20 cellular contexts compared by ENCODE assay signal in genomic region chr12:115323223-115323905, GRCh38.
A peak's percentile ranks its signal among the peaks of the same experiment; 100 is the strongest.
DNase-seq lines count a peak whose midpoint lies in the region; ATAC-seq, FAIRE-seq and TF ChIP-seq lines count a peak whose summit lies in the region.
"Had no signal": no experiment of that assay in that cellular context is flagged by ENCODE, and none has a peak within 500 bp of the region (broad histone marks: within the 10 kb centered on the region; RNA-seq: fewer than 3 reads in every experiment).

No MANE protein-coding gene starts in this region.

- no peaks in the 10 kb centered on the region for H3F3A ChIP-seq in PC-3 (ENCODE audit: low read length, unreplicated experiment)

- H3K4me3 ChIP-seq in PC-3 (ENCODE audit: low read length) (no peak overlapping the region), bronchial epithelial cell (ENCODE audit: low read depth, low read length) (no peak overlapping the region), mesenchymal stem cell (ENCODE audit: insufficient read depth in 1 of 2, low read depth in 1 of 2, low read length in 2 of 2) (no peak overlapping the region)
- H3K4me3 ChIP-seq: coronary artery, suprapubic skin had no signal

- BruUV-seq in PC-3 (replicated peaks; lab: Mats Ljungman, UMichigan), result no TSS peak

- peak; percentile 80 for ATAC-seq in PC-3
- ATAC-seq in HG02763 (IDR thresholded peaks at IDR 0.05; ENCODE audit: unreplicated experiment), result no peak
- ATAC-seq: Panc1, sciatic nerve had no signal

- H3K27me3 ChIP-seq in PC-3 (ENCODE audit: low read length) (no peaks in the 10 kb centered on the region), bronchial epithelial cell (ENCODE audit: control insufficient read depth, insufficient read depth, low read length) (no peaks in the 10 kb centered on the region), mesenchymal stem cell (ENCODE audit: control insufficient read depth in 1 of 2, insufficient read depth in 1 of 2, low read length in 2 of 2) (no peaks in the 10 kb centered on the region)
- H3K27me3 ChIP-seq: suprapubic skin had no signal

- H2BK12ac ChIP-seq in mesenchymal stem cell (ENCODE audit: low read length in 2 of 2), result no peak overlapping the region

- DNase-seq in EL, result peak; percentile 82
- DNase-seq in PC-3, result peak; percentile 84
- DNase-seq in bronchial epithelial cell (ENCODE audit: low read depth), result peak; percentile 91
- peak; percentile 36 for DNase-seq in mesenchymal stem cell
- no peak for DNase-seq in NCI-H510A treated with DMSO at 0.1 percent for 48 hours (lab: John Stamatoyannopoulos, UW)
- no peak for DNase-seq in activated CD4-positive, alpha-beta T cell treated with anti-CD3 and anti-CD28 coated beads, Interleukin-2, amount 50 U/mL, for 4 hours
- no peak for DNase-seq in GOT3 (lab: John Stamatoyannopoulos, UW)
- DNase-seq: activated effector memory CD4-positive, alpha-beta T cell treated with Interleukin-2 at 50 U/mL for 16 hours; Calu3; erythroblast; GF-D8; NCI-H2107; NCI-H526 treated with DMSO at 0.1 percent for 48 hours; occipital lobe; stimulated activated CD4-positive, alpha-beta T cell treated with anti-CD3 and anti-CD28 coated beads, Interleukin-2, amount 100 ng/mL, for 48 hours had no signal

- no peak for FAIRE-seq in bronchial epithelial cell (lab: Jason Lieb, UNC)

- H4K91ac ChIP-seq in mesenchymal stem cell (ENCODE audit: low read length), result no peak overlapping the region

- no peak overlapping the region for H2BK120ac ChIP-seq in mesenchymal stem cell (ENCODE audit: low read depth, low read length)

- CTCF ChIA-PET in PC-3 (lab: Charles Lee), result no interaction called here

- peaks cover 22% of the 10 kb centered on the region for H3K4me1 ChIP-seq in PC-3 (ENCODE audit: insufficient read depth, low read length)
- H3K4me1 ChIP-seq in mesenchymal stem cell (ENCODE audit: control insufficient read depth, insufficient read depth, low read depth, low read length), result no peaks in the 10 kb centered on the region

- H3K9ac ChIP-seq in PC-3 (ENCODE audit: low read length), result no peak overlapping the region
- H3K9ac ChIP-seq in mesenchymal stem cell (ENCODE audit: low read length), result no peak overlapping the region

- H3K14ac ChIP-seq in mesenchymal stem cell (ENCODE audit: low read length in 2 of 2), result no peak overlapping the region

- no peak overlapping the region for H2BK15ac ChIP-seq in mesenchymal stem cell (ENCODE audit: low read depth, poor library complexity, severe bottlenecking)

- no peaks in the 10 kb centered on the region for H3K9me3 ChIP-seq in PC-3 (ENCODE audit: low read length)
- no peaks in the 10 kb centered on the region for H3K9me3 ChIP-seq in mesenchymal stem cell (ENCODE audit: control insufficient read depth, low read length)
- H3K9me3 ChIP-seq: suprapubic skin had no signal

- H3K27ac ChIP-seq in PC-3 (ENCODE audit: low read length), result peak overlapping the region; percentile 49
- no peak overlapping the region for H3K27ac ChIP-seq in mesenchymal stem cell (ENCODE audit: low read length, poor library complexity, severe bottlenecking)
- H3K27ac ChIP-seq: coronary artery, suprapubic skin had no signal

- no peak overlapping the region for H2AK5ac ChIP-seq in mesenchymal stem cell (ENCODE audit: low read length, severe bottlenecking)

- H3K9me2 ChIP-seq in PC-3 (replicated peaks; ENCODE audit: low read length), result no peaks in the 10 kb centered on the region

- H3K36me3 ChIP-seq in PC-3 (ENCODE audit: low read depth, low read length), result no peaks in the 10 kb centered on the region
- H3K36me3 ChIP-seq in bronchial epithelial cell (ENCODE audit: control insufficient read depth, insufficient read depth, low read length), result no peaks in the 10 kb centered on the region
- no peaks in the 10 kb centered on the region for H3K36me3 ChIP-seq in mesenchymal stem cell (ENCODE audit: control insufficient read depth in 1 of 2, insufficient read depth in 2 of 2, low read depth in 1 of 2, low read length in 2 of 2)
- H3K36me3 ChIP-seq: suprapubic skin had no signal

- H3K79me2 ChIP-seq in PC-3 (ENCODE audit: low read length), result no peaks in the 10 kb centered on the region

- H3K4me2 ChIP-seq in PC-3 (ENCODE audit: low read length) (peak overlapping the region; percentile 36), mesenchymal stem cell (ENCODE audit: low read length, poor library complexity, severe bottlenecking) (no peak overlapping the region)

- no peak overlapping the region for H2BK5ac ChIP-seq in mesenchymal stem cell (ENCODE audit: low read depth, low read length, poor library complexity, severe bottlenecking)

- TF ChIP-seq CTCF in PC-3 (conservative IDR thresholded peaks at IDR 0.05; ENCODE audit: low read depth, low read length), result no peak
- no peak for TF ChIP-seq CTCF in bronchial epithelial cell (IDR thresholded peaks at IDR 0.05; ENCODE audit: insufficient read depth, low read length, severe bottlenecking)

- H4K20me1 ChIP-seq in PC-3 (ENCODE audit: low read length), result no peaks in the 10 kb centered on the region

- intact Hi-C loops in PC-3 (cut with micrococcal nuclease), result no loop called here

- H3K4ac ChIP-seq in mesenchymal stem cell (ENCODE audit: low read depth in 1 of 2, low read length in 2 of 2), result no peak overlapping the region

- 97% methylated on average over 2 of the region's 3 CpGs for whole genome bisulfite sequencing in mesenchymal stem cell

- H3K18ac ChIP-seq in mesenchymal stem cell (ENCODE audit: low read depth in 1 of 2, low read length in 2 of 2), result no peak overlapping the region

- no peak overlapping the region for H4K8ac ChIP-seq in mesenchymal stem cell (ENCODE audit: low read length)

- H2AFZ ChIP-seq in PC-3 (ENCODE audit: low read length) (no peak overlapping the region), mesenchymal stem cell (ENCODE audit: low read depth, low read length) (no peak overlapping the region)

- POLR2A ChIA-PET in PC-3 (lab: Charles Lee; ENCODE audit: unreplicated experiment), result interaction anchor here (0.6 kb wide), 1 partner anchor 9 kb away, joined by 3 read pairs; no protein-coding TSS in a partner anchor

- no peaks in the 10 kb centered on the region for H3K79me1 ChIP-seq in mesenchymal stem cell (replicated peaks; ENCODE audit: low read length, poor library complexity, severe bottlenecking)

- no peak overlapping the region for H3K23ac ChIP-seq in mesenchymal stem cell (ENCODE audit: low read length in 2 of 2)

Comparison
In these comparisons a context has a peak if more than half of its experiments do, and no peak if none do; other contexts are left out.
1. DNase-seq: peak in EL (single experiment), PC-3 (single experiment), bronchial epithelial cell (single experiment) and mesenchymal stem cell (single experiment); none in NCI-H510A treated with DMSO at 0.1 percent for 48 hours (single experiment), activated CD4-positive, alpha-beta T cell treated with anti-CD3 and anti-CD28 coated beads, Interleukin-2, amount 50 U/mL, for 4 hours (0 of 2) and GOT3 (single experiment).